20 cellular contexts compared by ENCODE assay signal in genomic region chr20:58450259-58450658, GRCh38.
A peak's percentile ranks its signal among the peaks of the same experiment; 100 is the strongest.
DNase-seq lines count a peak whose midpoint lies in the region; ATAC-seq and TF ChIP-seq lines count a peak whose summit lies in the region.
"Had no signal": no experiment of that assay in that cellular context is flagged by ENCODE, and none has a peak within 500 bp of the region (broad histone marks: within the 10 kb centered on the region; RNA-seq: fewer than 3 reads in every experiment).

No MANE protein-coding gene starts in this region.

- H3K27me3 Mint-ChIP-seq in nephron progenitor cell (ENCODE audit: low read depth, poor library complexity) (peaks cover 3% of the 10 kb centered on the region), GM23338 (ENCODE audit: insufficient read depth, low read depth, poor library complexity) (peaks cover 10% of the 10 kb centered on the region)
- H3K27me3 Mint-ChIP-seq: activated CD8-positive, alpha-beta memory T cell treated with anti-CD3 and anti-CD28 coated beads, Interleukin-2, amount 10 ng/mL, durations not matched to agents 7 days and 5 days had no signal

- ATAC-seq in GM18858 (IDR thresholded peaks at IDR 0.05; ENCODE audit: unreplicated experiment) (peak; percentile 57), HG02763 (IDR thresholded peaks at IDR 0.05; ENCODE audit: unreplicated experiment) (peak; percentile 46), GM23338 (no peak)
- ATAC-seq: A549; activated CD8-positive, alpha-beta memory T cell treated with anti-CD3 and anti-CD28 coated beads, Interleukin-2, amount 10 ng/mL, durations not matched to agents 7 days and 5 days; pancreas had no signal

- H3K4me1 ChIP-seq in OCI-LY3 (ENCODE audit: low read length) (peaks cover 37% of the 10 kb centered on the region), GM23338 (ENCODE audit: insufficient read depth) (peaks cover 23% of the 10 kb centered on the region), esophagus squamous epithelium (no peaks in the 10 kb centered on the region), PC-9 (replicated peaks; ENCODE audit: insufficient read depth) (no peaks in the 10 kb centered on the region)
- H3K4me1 ChIP-seq: A549, breast epithelium, pancreas had no signal

- H3K4me2 ChIP-seq in OCI-LY3 (ENCODE audit: low read length) (peak overlapping the region; percentile 84), GM23338 (no peak overlapping the region), PC-9 (no peak overlapping the region)
- H3K4me2 ChIP-seq: A549 had no signal

- peaks cover 69% of the 10 kb centered on the region for H3K36me3 Mint-ChIP-seq in nephron progenitor cell (ENCODE audit: low read depth)
- no peaks in the 10 kb centered on the region for H3K36me3 Mint-ChIP-seq in GM23338 (ENCODE audit: low read depth)

- H3K27ac ChIP-seq in OCI-LY3 (ENCODE audit: low read length) = peak overlapping the region; percentile 72
- no peak overlapping the region for H3K27ac ChIP-seq in GM23338 (ENCODE audit: low read depth)
- no peak overlapping the region for H3K27ac ChIP-seq in esophagus squamous epithelium
- H3K27ac ChIP-seq in PC-9 = no peak overlapping the region
- H3K27ac ChIP-seq: A549, breast epithelium, pancreas, spleen, thoracic aorta had no signal

- peaks cover 27% of the 10 kb centered on the region for H4K20me1 ChIP-seq in OCI-LY3 (ENCODE audit: insufficient read depth, low read length)
- H4K20me1 ChIP-seq in GM23338 (replicated peaks; ENCODE audit: insufficient read depth) = no peaks in the 10 kb centered on the region; the same call in 1 of the 2 replicates
- no peaks in the 10 kb centered on the region for H4K20me1 ChIP-seq in PC-9 (ENCODE audit: insufficient read depth)

- H3K4me3 Mint-ChIP-seq in nephron progenitor cell (no peak overlapping the region), GM23338 (no peak overlapping the region)
- H3K4me3 Mint-ChIP-seq: activated CD8-positive, alpha-beta memory T cell treated with anti-CD3 and anti-CD28 coated beads, Interleukin-2, amount 10 ng/mL, durations not matched to agents 7 days and 5 days; endodermal cell had no signal

- no peaks in the 10 kb centered on the region for H3K9me2 ChIP-seq in GM23338 (ENCODE audit: insufficient read depth)
- H3K9me2 ChIP-seq in PC-9 (ENCODE audit: insufficient read depth) = no peaks in the 10 kb centered on the region

- H3K27me3 ChIP-seq in OCI-LY3 (ENCODE audit: low read depth, low read length) = no peaks in the 10 kb centered on the region
- H3K27me3 ChIP-seq in GM23338 (ENCODE audit: insufficient read depth) = no peaks in the 10 kb centered on the region
- H3K27me3 ChIP-seq in esophagus squamous epithelium = no peaks in the 10 kb centered on the region
- no peaks in the 10 kb centered on the region for H3K27me3 ChIP-seq in PC-9 (ENCODE audit: insufficient read depth, low read depth)
- H3K27me3 ChIP-seq: breast epithelium, pancreas, spleen had no signal

- peaks cover 65% of the 10 kb centered on the region for H3K36me3 ChIP-seq in OCI-LY3 (replicated peaks; ENCODE audit: low read depth, low read length)
- H3K36me3 ChIP-seq in GM23338 (ENCODE audit: insufficient read depth) = no peaks in the 10 kb centered on the region
- peaks cover 0 to 54% (median under 1%) of the 10 kb centered on the region in 3 donors for H3K36me3 ChIP-seq in esophagus squamous epithelium
- no peaks in the 10 kb centered on the region for H3K36me3 ChIP-seq in PC-9 (ENCODE audit: low read depth)
- H3K36me3 ChIP-seq: pancreas had no signal

- H3K9me3 Mint-ChIP-seq in nephron progenitor cell (peaks cover 15% of the 10 kb centered on the region), GM23338 (no peaks in the 10 kb centered on the region; the same call in 2 of the 3 replicates)

- peaks cover 4% of the 10 kb centered on the region; the same call in 1 of the 2 replicates for H3F3A ChIP-seq in GM23338 (replicated peaks; ENCODE audit: low read depth)
- H3F3A ChIP-seq in PC-9 (ENCODE audit: insufficient read depth, low read depth) = peaks cover 8% of the 10 kb centered on the region; the same call in 1 of the 2 replicates

- CTCF ChIA-PET in PC-9 (lab: Charles Lee) = no interaction called here

- BruUV-seq in PC-9 (replicated peaks; lab: Mats Ljungman, UMichigan) = no TSS peak

- TF ChIP-seq CTCF in AG09309 (IDR thresholded peaks at IDR 0.05; ENCODE audit: control insufficient read depth, insufficient read depth, low read depth, low read length, missing control alignments) (no peak), OCI-LY3 (IDR thresholded peaks at IDR 0.05; ENCODE audit: low read depth, low read length) (no peak), nephron progenitor cell (IDR thresholded peaks at IDR 0.05) (no peak), GM23338 (conservative IDR thresholded peaks at IDR 0.05; ENCODE audit: low read depth in 2 of 2) (no peak), esophagus squamous epithelium (IDR thresholded peaks at IDR 0.05) (no peak), PC-9 (conservative IDR thresholded peaks at IDR 0.05) (no peak)

- intact Hi-C loops in esophagus squamous epithelium (cut with DNase I) (no loop called here), PC-9 (cut with micrococcal nuclease; ENCODE audit: unreplicated experiment) (no loop called here)

- H3K4me3 ChIP-seq in AG09309 (ENCODE audit: control insufficient read depth, low read depth, low read length) = no peak overlapping the region
- H3K4me3 ChIP-seq in OCI-LY3 (ENCODE audit: low read length) = peak overlapping the region; percentile 65
- H3K4me3 ChIP-seq in GM23338 = no peak overlapping the region
- H3K4me3 ChIP-seq in esophagus squamous epithelium = no peak overlapping the region
- H3K4me3 ChIP-seq in PC-9 = no peak overlapping the region
- H3K4me3 ChIP-seq: A549, breast epithelium, pancreas, spleen, thoracic aorta had no signal

- H2AFZ ChIP-seq in OCI-LY3 (ENCODE audit: low read depth, low read length) = no peak overlapping the region
- H2AFZ ChIP-seq in GM23338 = no peak overlapping the region
- H2AFZ ChIP-seq in PC-9 = no peak overlapping the region

- 70 to 73% methylated on average over 10 of the region's 10 CpGs for WGBS in esophagus squamous epithelium, 2 donors

- H3K79me2 ChIP-seq in OCI-LY3 (ENCODE audit: low read length) (peaks cover 8% of the 10 kb centered on the region; the same call in 1 of the 2 replicates), GM23338 (replicated peaks; ENCODE audit: insufficient read depth) (no peaks in the 10 kb centered on the region), PC-9 (ENCODE audit: low read depth) (no peaks in the 10 kb centered on the region)

- peak; percentile 44 for DNase-seq in AG09309 (ENCODE audit: low read depth)
- DNase-seq in nephron progenitor cell = no peak
- no peak for DNase-seq in GM23338 (ENCODE audit: low spot score)
- no peak for DNase-seq in esophagus squamous epithelium (lab: John Stamatoyannopoulos, UW)
- DNase-seq in PC-9 = no peak
- DNase-seq: activated CD8-positive, alpha-beta memory T cell treated with anti-CD3 and anti-CD28 coated beads, Interleukin-2, amount 10 ng/mL, durations not matched to agents 7 days and 5 days; activated naive CD4-positive, alpha-beta T cell; COR-L47; endodermal cell; KG1; NCI-H1436 treated with DMSO at 0.1 percent for 48 hours; NCI-H526; pancreas; spleen had no signal

- peak overlapping the region; percentile 39 for H3K9ac ChIP-seq in OCI-LY3 (ENCODE audit: low read length)

- peaks cover 11% of the 10 kb centered on the region for H3K4me1 Mint-ChIP-seq in nephron progenitor cell
- peaks cover 45% of the 10 kb centered on the region for H3K4me1 Mint-ChIP-seq in GM23338
- H3K4me1 Mint-ChIP-seq: activated CD8-positive, alpha-beta memory T cell treated with anti-CD3 and anti-CD28 coated beads, Interleukin-2, amount 10 ng/mL, durations not matched to agents 7 days and 5 days had no signal

- POLR2A ChIA-PET in PC-9 (lab: Charles Lee; ENCODE audit: unreplicated experiment) = no interaction called here

- H3K9me3 ChIP-seq in OCI-LY3 (ENCODE audit: insufficient read depth, low read length) = peaks cover 14% of the 10 kb centered on the region; the same call in 1 of the 2 replicates
- H3K9me3 ChIP-seq in esophagus squamous epithelium = no peaks in the 10 kb centered on the region
- no peaks in the 10 kb centered on the region for H3K9me3 ChIP-seq in PC-9 (ENCODE audit: insufficient read depth, low read depth)
- H3K9me3 ChIP-seq: breast epithelium, pancreas, thoracic aorta had no signal

- H3K27ac Mint-ChIP-seq in nephron progenitor cell (no peak overlapping the region), GM23338 (no peak overlapping the region)
- H3K27ac Mint-ChIP-seq: activated CD8-positive, alpha-beta memory T cell treated with anti-CD3 and anti-CD28 coated beads, Interleukin-2, amount 10 ng/mL, durations not matched to agents 7 days and 5 days; endodermal cell had no signal

- no peak for TF ChIP-seq POLR2A in esophagus squamous epithelium (IDR thresholded peaks at IDR 0.05)

TF ChIP-seq in GM23338, 12 proteins besides CTCF, POLR2A, EP300 and RAD21:
- no peak for TF ChIP-seq EZH2 (IDR thresholded peaks at IDR 0.05; ENCODE audit: low read depth, unreplicated experiment)
